Comparison of ENCODE assay signal across 21 cellular contexts in genomic region chr11:108891909-108892511, GRCh38.
DNase-seq lines count a peak whose midpoint lies in the region; ATAC-seq, FAIRE-seq and TF ChIP-seq lines count a peak whose summit lies in the region.
"Had no signal": no experiment of that assay in that cellular context is flagged by ENCODE, and none has a peak within 500 bp of the region (broad histone marks: within the 10 kb centered on the region; RNA-seq: fewer than 3 reads in every experiment).

No MANE protein-coding gene starts in this region.

- no peak for FAIRE-seq in D721Med (lab: Jason Lieb, UNC)
- FAIRE-seq: RCC 7860 had no signal

- peaks cover 8% of the 10 kb centered on the region for H3K4me1 Mint-ChIP-seq in memory B cell

- DNase-seq in HCT116 (ENCODE audit: low read depth, low spot score), result no peak
- DNase-seq in NCI-H2029 treated with DMSO at 0.1 percent for 48 hours (lab: John Stamatoyannopoulos, UW), result peak; percentile 53
- peak; percentile 93 for DNase-seq in NCI-H2171 treated with DMSO at 0.1 percent for 48 hours (lab: John Stamatoyannopoulos, UW)
- DNase-seq in memory B cell (ENCODE audit: low spot score in 2 of 2), result no peak
- no peak for DNase-seq in left lobe of liver (ENCODE audit: low spot score)
- no peak for DNase-seq in Right ventricle myocardium inferior (ENCODE audit: missing footprints)
- no peak for DNase-seq in NCI-H2196 treated with DMSO at 0.1 percent for 48 hours (lab: John Stamatoyannopoulos, UW; ENCODE audit: unreplicated experiment)
- no peak for DNase-seq in D721Med (ENCODE audit: insufficient read length, low spot score)
- DNase-seq: EL, GF-D8, H9, Karpas-422, MV-4-11, NCI-H1105 treated with DMSO at 0.1 percent for 48 hours, NCI-H1694, NCI-H526, OCI-M1 had no signal

- H3K9ac ChIP-seq in HCT116 (ENCODE audit: low read length), result no peak overlapping the region

- H3K4me3 Mint-ChIP-seq in memory B cell, result no peak overlapping the region
- H3K4me3 Mint-ChIP-seq: B cell; CD14-positive monocyte; H9; T-helper 1 cell treated with Interleukin-12 subunit alpha and Interleukin-12 subunit beta and Interleukin-4 antibody, amounts not matched to agents 30 μg/mL and 1 μg/mL, for 36 hours had no signal

- RAD21 ChIA-PET in HCT116 (lab: Charles Lee; ENCODE audit: low non-redundant PET in 1 of 2, low total read pairs in 2 of 2, uncharacterized antibody in 2 of 2, unreplicated experiment in 2 of 2), result no interaction called here

- TF ChIP-seq CTCF in HCT116 (IDR thresholded peaks at IDR 0.05 in 2 of 3, conservative IDR thresholded peaks at IDR 0.05 in 1 of 3; ENCODE audit: borderline replicate concordance in 1 of 3, insufficient read depth in 1 of 3, low read depth in 2 of 3, low read length in 2 of 3) (no peak), D721Med (IDR thresholded peaks at IDR 0.05; ENCODE audit: insufficient read depth, missing control alignments) (no peak)

- no peaks in the 10 kb centered on the region for H3K27me3 ChIP-seq in HCT116 (ENCODE audit: insufficient read depth, low read length)

- POLR2A ChIA-PET in HCT116 (lab: Charles Lee), result no interaction called here

- H4K20me1 ChIP-seq in HCT116 (ENCODE audit: insufficient read depth), result no peaks in the 10 kb centered on the region

- H3K27ac ChIP-seq in HCT116 (ENCODE audit: low read depth, low read length), result peak overlapping the region; percentile 69

- H3K9me2 ChIP-seq in HCT116 (ENCODE audit: insufficient read depth), result no peaks in the 10 kb centered on the region

- intact Hi-C loops in HCT116 (cut with micrococcal nuclease), result no loop called here
- intact Hi-C loops in Right ventricle myocardium inferior (cut with DNase I), result no loop called here

- H3K9me3 Mint-ChIP-seq in memory B cell, result no peaks in the 10 kb centered on the region
- H3K9me3 Mint-ChIP-seq: T-helper 1 cell treated with Interleukin-12 subunit alpha and Interleukin-12 subunit beta and Interleukin-4 antibody, amounts not matched to agents 30 μg/mL and 1 μg/mL, for 36 hours had no signal

- no peak overlapping the region for H2AFZ ChIP-seq in HCT116 (ENCODE audit: low read depth, low read length, poor library complexity, severe bottlenecking)

- no TSS peak for BruUV-seq in HCT116 (replicated peaks; lab: Mats Ljungman, UMichigan)

- TF ChIP-seq POLR2A in HCT116 (IDR thresholded peaks at IDR 0.05; ENCODE audit: borderline replicate concordance, extremely low read depth, insufficient read depth, insufficient read length), result no peak

- no peak overlapping the region for H3K4me2 ChIP-seq in HCT116 (ENCODE audit: low read length)

- H3K27ac Mint-ChIP-seq in memory B cell, result peak overlapping the region; percentile 6
- H3K27ac Mint-ChIP-seq: B cell; CD14-positive monocyte; T-helper 1 cell treated with Interleukin-12 subunit alpha and Interleukin-12 subunit beta and Interleukin-4 antibody, amounts not matched to agents 30 μg/mL and 1 μg/mL, for 36 hours had no signal

- H3K27me3 Mint-ChIP-seq in memory B cell, result no peaks in the 10 kb centered on the region
- H3K27me3 Mint-ChIP-seq: B cell had no signal

- H3K79me2 ChIP-seq in HCT116 (ENCODE audit: insufficient read depth, low read length), result peaks cover 10% of the 10 kb centered on the region

- peaks cover 3% of the 10 kb centered on the region for H3K36me3 Mint-ChIP-seq in memory B cell
- H3K36me3 Mint-ChIP-seq: CD14-positive monocyte had no signal

- peaks cover 78 to 79% of the 10 kb centered on the region in 2 experiments for H3K4me1 ChIP-seq in HCT116 (ENCODE audit: control insufficient read depth in 1 of 2, insufficient read depth in 2 of 2, low read length in 2 of 2)

- no peaks in the 10 kb centered on the region for H3K36me3 ChIP-seq in HCT116 (ENCODE audit: control insufficient read depth in 1 of 2, insufficient read depth in 2 of 2, low read length in 2 of 2)

- CTCF ChIA-PET in HCT116 (lab: Charles Lee), result no interaction called here

- no peaks in the 10 kb centered on the region for H3K9me3 ChIP-seq in HCT116 (ENCODE audit: control insufficient read depth in 1 of 2, insufficient read depth in 1 of 2, low read depth in 1 of 2, low read length in 2 of 2)

- ATAC-seq in HCT116 (no peak), memory B cell (ENCODE audit: low read depth) (no peak), left lobe of liver (no peak), Right ventricle myocardium inferior (no peak)

- TF ChIP-seq RAD21 in HCT116 (IDR thresholded peaks at IDR 0.05; ENCODE audit: low read depth), result no peak

- no peak overlapping the region for H3K4me3 ChIP-seq in HCT116 (replicated peaks in 1 of 2; ENCODE audit: low read depth in 1 of 2, low read length in 2 of 2)

TF ChIP-seq in HCT116, 20 proteins besides CTCF, POLR2A, EP300 and RAD21:
- no peak for TF ChIP-seq CEBPB (IDR thresholded peaks at IDR 0.05; ENCODE audit: low read depth)
- TF ChIP-seq TCF7L2 (IDR thresholded peaks at IDR 0.05; ENCODE audit: borderline replicate concordance, extremely low read depth, insufficient read depth, insufficient read length), result no peak
- TF ChIP-seq SP1 (IDR thresholded peaks at IDR 0.05; ENCODE audit: low read depth), result no peak
- TF ChIP-seq ZFX (IDR thresholded peaks at IDR 0.05), result no peak
- no peak for TF ChIP-seq REST (IDR thresholded peaks at IDR 0.05; ENCODE audit: low read depth)
- no peak for TF ChIP-seq SIN3A (IDR thresholded peaks at IDR 0.05; ENCODE audit: low read depth)
- TF ChIP-seq EZH2phosphoT487 (IDR thresholded peaks at IDR 0.05; ENCODE audit: borderline replicate concordance), result no peak
- TF ChIP-seq ZBTB33 (IDR thresholded peaks at IDR 0.05; ENCODE audit: extremely low read depth, insufficient replicate concordance, low read length), result no peak
- TF ChIP-seq CBX3 (IDR thresholded peaks at IDR 0.05; ENCODE audit: low read depth), result no peak
- no peak for TF ChIP-seq EZH2 (IDR thresholded peaks at IDR 0.05)
- TF ChIP-seq MAX (IDR thresholded peaks at IDR 0.05), result no peak
- TF ChIP-seq EGR1 (IDR thresholded peaks at IDR 0.05; ENCODE audit: low read depth), result no peak
- TF ChIP-seq ELF1 (IDR thresholded peaks at IDR 0.05; ENCODE audit: borderline replicate concordance, low read depth), result no peak
- TF ChIP-seq FOSL1 (IDR thresholded peaks at IDR 0.05; ENCODE audit: low read depth), result no peak
- TF ChIP-seq POLR2AphosphoS5 (IDR thresholded peaks at IDR 0.05; ENCODE audit: low read depth, low read length), result no peak

Comparison
In these comparisons a context has a peak if more than half of its experiments do, and no peak if none do; other contexts are left out.
1. DNase-seq: peak in NCI-H2029 treated with DMSO at 0.1 percent for 48 hours (single experiment) and NCI-H2171 treated with DMSO at 0.1 percent for 48 hours (single experiment); none in HCT116 (single experiment), memory B cell (0 of 2), left lobe of liver (single experiment), Right ventricle myocardium inferior (single experiment), NCI-H2196 treated with DMSO at 0.1 percent for 48 hours (single experiment) and D721Med (single experiment).